1 cellular context compared by ENCODE assay signal in the genomic region with DNA sequence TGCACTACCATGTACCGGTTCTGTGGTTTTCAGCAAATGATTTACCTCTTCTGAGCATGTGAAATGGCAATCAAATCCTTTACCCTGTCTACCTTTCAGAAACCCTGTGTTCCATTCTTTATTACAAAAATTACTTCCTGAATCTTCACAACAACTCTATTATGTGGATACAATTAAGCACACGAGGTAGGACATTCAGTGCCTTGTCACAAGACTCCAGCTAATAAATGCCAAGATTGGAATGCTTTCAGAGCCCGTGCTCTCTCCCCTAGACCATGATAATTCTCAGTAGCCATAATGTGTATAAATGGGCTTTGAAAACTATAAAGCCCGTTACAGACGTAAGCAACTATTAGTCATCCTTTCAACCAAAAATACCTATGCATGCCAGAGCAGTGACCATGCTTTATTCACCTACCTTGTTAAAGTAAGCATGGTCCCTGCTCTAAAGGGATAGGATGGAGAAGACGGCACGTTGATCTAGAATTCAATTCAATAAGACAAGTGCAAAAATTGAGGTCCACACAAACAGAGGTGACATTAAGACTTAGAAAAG.
TF ChIP-seq lines count a peak whose summit lies in the region.

No MANE protein-coding gene starts in this region.

TF ChIP-seq in H1, 55 proteins besides CTCF, POLR2A, EP300 and RAD21:
- no peak for TF ChIP-seq SRF (IDR thresholded peaks at IDR 0.05; ENCODE audit: low read depth, low read length)
- no peak for TF ChIP-seq BCL11A (IDR thresholded peaks at IDR 0.05; ENCODE audit: low read depth in 2 of 2, low read length in 2 of 2)
- no peak for TF ChIP-seq JUN (IDR thresholded peaks at IDR 0.05; ENCODE audit: low read depth, low read length)
- TF ChIP-seq TAF1 (IDR thresholded peaks at IDR 0.05; ENCODE audit: low read depth, low read length), result no peak
- no peak for TF ChIP-seq KDM5A (IDR thresholded peaks at IDR 0.05; ENCODE audit: low read length)
- TF ChIP-seq ASH2L (IDR thresholded peaks at IDR 0.05; ENCODE audit: low read length), result no peak
- TF ChIP-seq CREB1 (IDR thresholded peaks at IDR 0.05), result no peak
- no peak for TF ChIP-seq SP2 (IDR thresholded peaks at IDR 0.05; ENCODE audit: low read length)
- TF ChIP-seq MAFK (IDR thresholded peaks at IDR 0.05; ENCODE audit: low read depth, low read length), result no peak
- no peak for TF ChIP-seq GTF2F1 (IDR thresholded peaks at IDR 0.05; ENCODE audit: borderline replicate concordance, low read depth, low read length)
- no peak for TF ChIP-seq SAP30 (IDR thresholded peaks at IDR 0.05; ENCODE audit: insufficient read depth, insufficient replicate concordance, low read length)
- TF ChIP-seq RBBP5 (IDR thresholded peaks at IDR 0.05; ENCODE audit: borderline replicate concordance, low read depth, low read length), result no peak
- TF ChIP-seq BACH1 (IDR thresholded peaks at IDR 0.05; ENCODE audit: low read length), result no peak
- TF ChIP-seq CTBP2 (IDR thresholded peaks at IDR 0.05; ENCODE audit: borderline replicate concordance, insufficient read depth, insufficient read length, low read length), result no peak
- TF ChIP-seq RNF2 (IDR thresholded peaks at IDR 0.05; ENCODE audit: borderline replicate concordance, low read depth, low read length, missing control alignments, poor library complexity, severe bottlenecking), result no peak
- TF ChIP-seq EZH2 (IDR thresholded peaks at IDR 0.05; ENCODE audit: low read depth, low read length, severe bottlenecking), result no peak
- TF ChIP-seq TEAD4 (IDR thresholded peaks at IDR 0.05; ENCODE audit: low read depth, low read length), result no peak
- no peak for TF ChIP-seq SIRT6 (IDR thresholded peaks at IDR 0.05; ENCODE audit: low read length)
